ENCODE assay signal across 10 cellular contexts in the genomic region with DNA sequence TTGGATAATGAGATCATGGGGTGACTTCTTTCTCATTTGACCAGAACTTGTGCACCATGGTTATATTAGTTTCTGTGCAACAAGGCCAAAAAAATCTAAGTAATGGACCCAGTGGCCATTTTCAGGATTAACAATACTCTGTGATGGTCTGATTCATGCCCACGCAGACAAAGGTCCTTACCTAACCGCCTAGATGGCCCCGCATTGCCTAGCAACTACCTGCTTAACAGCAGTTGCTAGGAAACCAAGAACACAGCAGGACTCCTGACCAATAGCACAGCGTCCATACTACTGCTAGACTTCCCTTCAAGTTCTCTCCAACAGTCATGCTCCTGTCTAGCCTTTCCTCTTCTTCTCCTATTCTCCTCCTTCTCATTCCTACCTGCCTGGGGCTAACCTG. TPM values are rescaled to one million over a fixed set of nuclear protein-coding genes. Genes with fewer than 3 reads are reported as not detected.
DNase-seq lines count a peak whose midpoint lies in the region; ATAC-seq and TF ChIP-seq lines count a peak whose summit lies in the region.
"Had no signal": no experiment of that assay in that cellular context is flagged by ENCODE, and none has a peak within 500 bp of the region (broad histone marks: within the 10 kb centered on the region; RNA-seq: fewer than 3 reads in every experiment).

No MANE protein-coding gene starts in this region.

- no peaks in the 10 kb centered on the region for H3K79me1 ChIP-seq in mesenchymal stem cell (replicated peaks; ENCODE audit: low read length, poor library complexity, severe bottlenecking)

- H3K4me3 ChIP-seq in mesenchymal stem cell (ENCODE audit: insufficient read depth in 1 of 2, low read depth in 1 of 2, low read length in 2 of 2): no peak overlapping the region
- no peak overlapping the region for H3K4me3 ChIP-seq in esophagus muscularis mucosa
- H3K4me3 ChIP-seq in BE2C (ENCODE audit: low read depth, low read length): no peak overlapping the region

- no peak overlapping the region for H4K91ac ChIP-seq in mesenchymal stem cell (ENCODE audit: low read length)

- H2BK12ac ChIP-seq in mesenchymal stem cell (ENCODE audit: low read length in 2 of 2): no peak overlapping the region

- H3K4ac ChIP-seq in mesenchymal stem cell (ENCODE audit: low read depth in 1 of 2, low read length in 2 of 2): no peak overlapping the region

- TF ChIP-seq CTCF in esophagus muscularis mucosa (IDR thresholded peaks at IDR 0.05) (no peak), BE2C (IDR thresholded peaks at IDR 0.05; ENCODE audit: low read depth, low read length) (no peak)

- DNase-seq in COR-L47 (lab: John Stamatoyannopoulos, UW) (peak; percentile 65), NCI-H1417 treated with DMSO at 0.1 percent for 48 hours (lab: John Stamatoyannopoulos, UW) (peak; percentile 52), astrocyte of the hippocampus (ENCODE audit: low read depth, low spot score) (peak; percentile 78), mesenchymal stem cell (peak; percentile 51), GDM1 (lab: John Stamatoyannopoulos, UW) (no peak), esophagus muscularis mucosa (ENCODE audit: extremely low spot score) (no peak), BE2C (no peak)
- DNase-seq: activated naive CD8-positive, alpha-beta T cell treated with anti-CD3 and anti-CD28 coated beads, Interleukin-2, amount 50 U/mL, for 24 hours; nucleus accumbens had no signal

- ATAC-seq in GM21381 (IDR thresholded peaks at IDR 0.05; ENCODE audit: unreplicated experiment): no peak
- ATAC-seq: activated naive CD8-positive, alpha-beta T cell treated with anti-CD3 and anti-CD28 coated beads, Interleukin-2, amount 50 U/mL, for 24 hours had no signal

- H3K27me3 ChIP-seq in mesenchymal stem cell (ENCODE audit: control insufficient read depth in 1 of 2, insufficient read depth in 1 of 2, low read length in 2 of 2): no peaks in the 10 kb centered on the region
- H3K27me3 ChIP-seq in esophagus muscularis mucosa: no peaks in the 10 kb centered on the region
- H3K27me3 ChIP-seq in BE2C: no peaks in the 10 kb centered on the region

- no peak for TF ChIP-seq POLR2A in esophagus muscularis mucosa (IDR thresholded peaks at IDR 0.05; ENCODE audit: low read depth)

- H3K9ac ChIP-seq in mesenchymal stem cell (ENCODE audit: low read length): peak overlapping the region; percentile 1

- H3K23ac ChIP-seq in mesenchymal stem cell (ENCODE audit: low read length in 2 of 2): no peak overlapping the region

- no peak overlapping the region for H2BK15ac ChIP-seq in mesenchymal stem cell (ENCODE audit: low read depth, poor library complexity, severe bottlenecking)

- no peak overlapping the region for H3K14ac ChIP-seq in mesenchymal stem cell (ENCODE audit: low read length in 2 of 2)

- H3K4me1 ChIP-seq in mesenchymal stem cell (ENCODE audit: control insufficient read depth, insufficient read depth, low read depth, low read length): peaks cover 4% of the 10 kb centered on the region
- H3K4me1 ChIP-seq in esophagus muscularis mucosa: no peaks in the 10 kb centered on the region
- H3K4me1 ChIP-seq in BE2C: no peaks in the 10 kb centered on the region

- no peak overlapping the region for H3K4me2 ChIP-seq in mesenchymal stem cell (ENCODE audit: low read length, poor library complexity, severe bottlenecking)

- H3K36me3 ChIP-seq in mesenchymal stem cell (ENCODE audit: control insufficient read depth in 1 of 2, insufficient read depth in 2 of 2, low read depth in 1 of 2, low read length in 2 of 2): peaks cover 0 to 26% of the 10 kb centered on the region in 2 experiments
- H3K36me3 ChIP-seq in esophagus muscularis mucosa: peaks cover 0 to 14% (median 0%) of the 10 kb centered on the region in 4 donors
- no peaks in the 10 kb centered on the region for H3K36me3 ChIP-seq in BE2C

- no peak overlapping the region for H3K27ac ChIP-seq in mesenchymal stem cell (ENCODE audit: low read length, poor library complexity, severe bottlenecking)
- no peak overlapping the region for H3K27ac ChIP-seq in esophagus muscularis mucosa (replicated peaks in 1 of 4)

- H2BK5ac ChIP-seq in mesenchymal stem cell (ENCODE audit: low read depth, low read length, poor library complexity, severe bottlenecking): no peak overlapping the region

- H3K9me3 ChIP-seq in mesenchymal stem cell (ENCODE audit: control insufficient read depth, low read length) (no peaks in the 10 kb centered on the region), esophagus muscularis mucosa (no peaks in the 10 kb centered on the region), BE2C (no peaks in the 10 kb centered on the region)

- H4K8ac ChIP-seq in mesenchymal stem cell (ENCODE audit: low read length): no peak overlapping the region

- no peak overlapping the region for H2AFZ ChIP-seq in mesenchymal stem cell (ENCODE audit: low read depth, low read length)

- WGBS in mesenchymal stem cell: 43% methylated on average over 4 of the region's 4 CpGs
- WGBS in esophagus muscularis mucosa: 51% methylated on average over 4 of the region's 4 CpGs

- H2BK120ac ChIP-seq in mesenchymal stem cell (ENCODE audit: low read depth, low read length): no peak overlapping the region

- intact Hi-C loops in esophagus muscularis mucosa (cut with DNase I): no loop called here

- H2AK5ac ChIP-seq in mesenchymal stem cell (ENCODE audit: low read length, severe bottlenecking): no peak overlapping the region

- H3K18ac ChIP-seq in mesenchymal stem cell (ENCODE audit: low read depth in 1 of 2, low read length in 2 of 2): no peak overlapping the region

- no peak for TF ChIP-seq EP300 in esophagus muscularis mucosa (IDR thresholded peaks at IDR 0.05)

RNA-seq across cellular contexts. Expression of a gene that starts 22.5 kb away (rescaled TPM):
- polyA plus RNA-seq in mesenchymal stem cell (2013, experiment 1 of 2): 10.6 TPM
- polyA plus RNA-seq in mesenchymal stem cell (2013, experiment 2 of 2): 9.2 TPM
- total RNA-seq in esophagus muscularis mucosa: 10 to 100 TPM in 3 of 4 donors, 1 to 10 TPM in 1; 8.8 to 18.9 (median 14.6) TPM
- polyA plus RNA-seq in BE2C (2012; ENCODE audit: insufficient read depth, insufficient read length, low read depth): 18.3 TPM

RNA-seq across cellular contexts. Expression of a gene that starts 22.9 kb away (rescaled TPM):
- polyA plus RNA-seq in mesenchymal stem cell (2013, experiment 1 of 2): 46.0 TPM
- 45.1 TPM for polyA plus RNA-seq in mesenchymal stem cell (2013, experiment 2 of 2)
- total RNA-seq in esophagus muscularis mucosa: 10 to 100 TPM; 17.4 to 32.4 (median 23.3) TPM
- 58.1 TPM for polyA plus RNA-seq in BE2C (2012; ENCODE audit: insufficient read depth, insufficient read length, low read depth)

RNA-seq across cellular contexts. Expression of a gene that starts 40.1 kb away (rescaled TPM):
- polyA plus RNA-seq in mesenchymal stem cell (2013, experiment 1 of 2): 7.7 TPM
- polyA plus RNA-seq in mesenchymal stem cell (2013, experiment 2 of 2): 8.0 TPM
- total RNA-seq in esophagus muscularis mucosa: 10 to 100 TPM in 1 of 4 donors, 1 to 10 TPM in 3; 9.1 to 10.9 (median 9.7) TPM
- 32.4 TPM for polyA plus RNA-seq in BE2C (2012; ENCODE audit: insufficient read depth, insufficient read length, low read depth)

Comparison
In these comparisons a context has a peak if more than half of its experiments do, and no peak if none do; other contexts are left out.
1. DNase-seq: peak in COR-L47 (single experiment), NCI-H1417 treated with DMSO at 0.1 percent for 48 hours (single experiment), astrocyte of the hippocampus (single experiment) and mesenchymal stem cell (single experiment); none in GDM1 (single experiment), esophagus muscularis mucosa (single experiment) and BE2C (single experiment).